ENCODE assay signal across 10 cellular contexts in the genomic region with DNA sequence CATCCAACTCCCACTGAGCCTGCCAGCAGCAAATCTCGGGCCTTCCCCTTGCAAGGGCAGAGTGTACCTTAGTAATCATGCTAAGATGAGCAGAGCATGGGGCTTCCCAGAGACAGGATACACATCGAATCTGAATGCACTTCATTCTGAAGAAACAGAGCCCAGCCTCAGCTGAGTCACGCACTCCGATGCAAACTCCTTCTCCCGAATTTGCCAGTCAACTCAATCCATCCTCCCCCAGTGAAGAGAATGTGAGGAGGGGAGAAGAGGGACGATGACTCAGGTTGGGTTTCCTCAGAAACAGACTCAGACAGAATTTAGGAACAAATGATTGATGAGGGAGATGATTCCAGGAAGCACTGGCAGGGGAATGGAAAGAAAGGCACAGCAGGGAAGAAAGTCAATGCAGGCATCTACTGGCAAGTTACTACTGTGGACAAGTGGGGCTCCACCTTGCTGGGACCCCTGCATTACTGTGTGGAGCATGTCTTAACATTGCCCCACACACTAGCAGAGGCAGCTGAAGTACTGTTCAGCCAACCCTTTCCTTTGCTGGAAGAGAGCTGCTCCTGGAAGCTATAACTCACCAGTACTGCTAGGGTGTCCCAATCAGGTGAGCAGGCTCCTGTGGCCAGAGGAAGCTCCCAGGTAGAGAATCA.
A peak's percentile ranks its signal among the peaks of the same experiment; 100 is the strongest.
DNase-seq lines count a peak whose midpoint lies in the region; ATAC-seq and TF ChIP-seq lines count a peak whose summit lies in the region.
"Had no signal": no experiment of that assay in that cellular context is flagged by ENCODE, and none has a peak within 500 bp of the region (broad histone marks: within the 10 kb centered on the region; RNA-seq: fewer than 3 reads in every experiment).

No MANE protein-coding gene starts in this region.

- H3K4me1 ChIP-seq in left lung: no peaks in the 10 kb centered on the region
- H3K4me1 ChIP-seq in thyroid gland: no peaks in the 10 kb centered on the region

- H3K36me3 ChIP-seq in left lung: no peaks in the 10 kb centered on the region
- H3K36me3 ChIP-seq in thyroid gland: no peaks in the 10 kb centered on the region
- H3K36me3 ChIP-seq: thoracic aorta had no signal

- TF ChIP-seq CTCF in left lung (IDR thresholded peaks at IDR 0.05) (no peak), thyroid gland (IDR thresholded peaks at IDR 0.05) (no peak)

- H3K4me3 ChIP-seq in left lung: no peak overlapping the region
- no peak overlapping the region for H3K4me3 ChIP-seq in thyroid gland (replicated peaks in 1 of 3)
- H3K4me3 ChIP-seq: thoracic aorta had no signal

- H3K36me3 Mint-ChIP-seq in activated naive CD8-positive, alpha-beta T cell treated with anti-CD3 and anti-CD28 coated beads for 36 hours: peaks cover 28% of the 10 kb centered on the region

- H3K4me1 Mint-ChIP-seq in activated naive CD8-positive, alpha-beta T cell treated with anti-CD3 and anti-CD28 coated beads for 36 hours: peaks cover 30% of the 10 kb centered on the region

- H3K27me3 Mint-ChIP-seq in activated naive CD8-positive, alpha-beta T cell treated with anti-CD3 and anti-CD28 coated beads for 36 hours: no peaks in the 10 kb centered on the region

- peaks cover 18% of the 10 kb centered on the region for H3K9me3 Mint-ChIP-seq in activated naive CD8-positive, alpha-beta T cell treated with anti-CD3 and anti-CD28 coated beads for 36 hours

- no peak overlapping the region for H3K4me3 Mint-ChIP-seq in activated naive CD8-positive, alpha-beta T cell treated with anti-CD3 and anti-CD28 coated beads for 36 hours

- no peak overlapping the region for H3K27ac Mint-ChIP-seq in activated naive CD8-positive, alpha-beta T cell treated with anti-CD3 and anti-CD28 coated beads for 36 hours

- no peak for TF ChIP-seq POLR2A in thyroid gland (IDR thresholded peaks at IDR 0.05)

- intact Hi-C loops in left lung (cut with DNase I) (loop anchor here in 1 of 2 donors (10.0 kb wide), 1 partner anchor 434 kb away; no protein-coding TSS in a partner anchor), thyroid gland (cut with DNase I) (loop anchor here (5.0 kb wide), 1 partner anchor 437 kb away; no protein-coding TSS in a partner anchor)

- no peak overlapping the region for H3K27ac ChIP-seq in left lung
- no peak overlapping the region for H3K27ac ChIP-seq in thyroid gland
- H3K27ac ChIP-seq: thoracic aorta had no signal

- H3K9me3 ChIP-seq in left lung (no peaks in the 10 kb centered on the region), thyroid gland (no peaks in the 10 kb centered on the region)
- H3K9me3 ChIP-seq: thoracic aorta had no signal

- DNase-seq in AG20443 (ENCODE audit: low spot score) (peak; percentile 35), HCEC 1CT (peak; percentile 85), left lung (no peak), D341Med (ENCODE audit: low spot score) (no peak), thyroid gland (no peak), DMS153 (lab: John Stamatoyannopoulos, UW) (no peak)
- peak; percentile 21 for DNase-seq in activated naive CD8-positive, alpha-beta T cell treated with anti-CD3 and anti-CD28 coated beads for 36 hours
- DNase-seq: NCI-H1436 treated with DMSO at 0.1 percent for 48 hours had no signal

- WGBS in thyroid gland, 2 donors: 78 to 87% methylated on average over 6 of the region's 6 CpGs

- H3K27me3 ChIP-seq in left lung: no peaks in the 10 kb centered on the region
- no peaks in the 10 kb centered on the region for H3K27me3 ChIP-seq in thyroid gland

- ATAC-seq in left lung: peak; percentile 48
- no peak for ATAC-seq in GM18861 (IDR thresholded peaks at IDR 0.05; ENCODE audit: unreplicated experiment)

Comparison
In these comparisons a context has a peak if more than half of its experiments do, and no peak if none do; other contexts are left out.
1. DNase-seq: peak in AG20443 (single experiment), HCEC 1CT (single experiment) and activated naive CD8-positive, alpha-beta T cell treated with anti-CD3 and anti-CD28 coated beads for 36 hours (single experiment); none in left lung (0 of 2), D341Med (single experiment), thyroid gland (0 of 2) and DMS153 (single experiment).